ENCODE assay signal across 12 cellular contexts in genomic region chr1:27343639-27344025, GRCh38. TPM values are rescaled to one million over a fixed set of nuclear protein-coding genes. Genes with fewer than 3 reads are reported as not detected.
DNase-seq lines count a peak whose midpoint lies in the region; ATAC-seq and TF ChIP-seq lines count a peak whose summit lies in the region.
"Had no signal": no experiment of that assay in that cellular context is flagged by ENCODE, and none has a peak within 500 bp of the region (broad histone marks: within the 10 kb centered on the region; RNA-seq: fewer than 3 reads in every experiment).

No MANE protein-coding gene starts in this region.

- H3K27me3 Mint-ChIP-seq in CD4-positive, alpha-beta memory T cell = no peaks in the 10 kb centered on the region
- H3K27me3 Mint-ChIP-seq in IgD-negative memory B cell = no peaks in the 10 kb centered on the region
- H3K27me3 Mint-ChIP-seq in naive thymus-derived CD8-positive, alpha-beta T cell = no peaks in the 10 kb centered on the region

- H3K9me3 Mint-ChIP-seq in CD4-positive, alpha-beta memory T cell = no peaks in the 10 kb centered on the region
- H3K9me3 Mint-ChIP-seq in IgD-negative memory B cell = no peaks in the 10 kb centered on the region
- no peaks in the 10 kb centered on the region for H3K9me3 Mint-ChIP-seq in naive thymus-derived CD8-positive, alpha-beta T cell

- DNase-seq in CD4-positive, alpha-beta memory T cell = no peak
- DNase-seq in body of pancreas (no peak), HuH-7.5 (ENCODE audit: low spot score) (no peak), hypothalamus (lab: John Stamatoyannopoulos, UW) (no peak)
- DNase-seq in naive thymus-derived CD8-positive, alpha-beta T cell = no peak
- no peak for DNase-seq in stimulated activated CD4-positive, alpha-beta T cell treated with anti-CD3 and anti-CD28 coated beads, Interleukin-15, amount 100 ng/mL, for 24 hours
- DNase-seq: MG63, retina had no signal

- ATAC-seq in body of pancreas (no peak), HG03025 (IDR thresholded peaks at IDR 0.05; ENCODE audit: low FRiP score, unreplicated experiment) (no peak)
- no peak for ATAC-seq in naive thymus-derived CD8-positive, alpha-beta T cell

- intact Hi-C loops in CD4-positive, alpha-beta memory T cell (cut with micrococcal nuclease) = loop anchor here (1.0 kb wide), 1 partner anchor 14 kb away; no protein-coding TSS in a partner anchor
- intact Hi-C loops in body of pancreas (cut with DNase I) = no loop called here

- no peaks in the 10 kb centered on the region for H3K27me3 ChIP-seq in CD4-positive, alpha-beta memory T cell (ENCODE audit: insufficient read depth, low read length)
- no peaks in the 10 kb centered on the region for H3K27me3 ChIP-seq in body of pancreas
- H3K27me3 ChIP-seq: dorsolateral prefrontal cortex, MG63, Peyer's patch had no signal

- H3K36me3 ChIP-seq in CD4-positive, alpha-beta memory T cell (ENCODE audit: insufficient read depth, low read length) = peaks cover 15% of the 10 kb centered on the region
- H3K36me3 ChIP-seq in body of pancreas (replicated peaks in 1 of 2; ENCODE audit: insufficient read depth in 1 of 2, low read depth in 2 of 2) = no peaks in the 10 kb centered on the region
- H3K36me3 ChIP-seq: MG63, Peyer's patch had no signal

- peak overlapping the region; percentile 80 for H3K27ac ChIP-seq in CD4-positive, alpha-beta memory T cell (ENCODE audit: low read depth, low read length)
- H3K27ac ChIP-seq in body of pancreas = peak overlapping the region; percentile 69 to 85 (median 82)

- peaks cover 33 to 68% (median 51%) of the 10 kb centered on the region in 4 donors for H3K4me1 Mint-ChIP-seq in CD4-positive, alpha-beta memory T cell
- H3K4me1 Mint-ChIP-seq in IgD-negative memory B cell = peaks cover 27 to 34% (median 30%) of the 10 kb centered on the region in 3 donors
- peaks cover 32 to 73% (median 63%) of the 10 kb centered on the region in 4 donors for H3K4me1 Mint-ChIP-seq in naive thymus-derived CD8-positive, alpha-beta T cell

- H3K4me1 ChIP-seq in CD4-positive, alpha-beta memory T cell (ENCODE audit: insufficient read depth, low read length) = peaks cover 55% of the 10 kb centered on the region
- peaks cover 27% of the 10 kb centered on the region for H3K4me1 ChIP-seq in body of pancreas

- CTCF ChIA-PET in CD4-positive, alpha-beta memory T cell (lab: Charles Lee; ENCODE audit: partially characterized antibody) = interaction anchor here (0.6 to 9.6 kb wide), 8 partner anchors 11 to 236 kb away, joined by 3 to 105 read pairs (median 4); no protein-coding TSS in a partner anchor

- H3K36me3 Mint-ChIP-seq in CD4-positive, alpha-beta memory T cell = peaks cover 16 to 45% of the 10 kb centered on the region in 2 donors
- no peaks in the 10 kb centered on the region for H3K36me3 Mint-ChIP-seq in IgD-negative memory B cell
- H3K36me3 Mint-ChIP-seq in naive thymus-derived CD8-positive, alpha-beta T cell = peaks cover 0 to 26% (median 3%) of the 10 kb centered on the region in 3 donors

- H3K27ac Mint-ChIP-seq in CD4-positive, alpha-beta memory T cell = peak overlapping the region; percentile 92 to 96 (median 95)
- H3K27ac Mint-ChIP-seq in IgD-negative memory B cell = peak overlapping the region; percentile 82 to 97 (median 91)
- H3K27ac Mint-ChIP-seq in naive thymus-derived CD8-positive, alpha-beta T cell = peak overlapping the region; percentile 89 to 98 (median 96)

- H3K4me3 Mint-ChIP-seq in CD4-positive, alpha-beta memory T cell = peak overlapping the region; percentile 90 to 99 (median 97)
- peak overlapping the region; percentile 87 to 100 (median 96) for H3K4me3 Mint-ChIP-seq in IgD-negative memory B cell
- H3K4me3 Mint-ChIP-seq in naive thymus-derived CD8-positive, alpha-beta T cell = peak overlapping the region; percentile 87 to 100 (median 96)

- no peak for TF ChIP-seq CTCF in body of pancreas (IDR thresholded peaks at IDR 0.05)

- POLR2A ChIA-PET in CD4-positive, alpha-beta memory T cell (lab: Charles Lee; ENCODE audit: partially characterized antibody) = interaction anchor here (0.8 to 8.3 kb wide), 6 partner anchors 11 to 599 kb away, joined by 3 to 202 read pairs (median 10); partner anchors contain the start of genes MAP3K6 and TMEM222
- POLR2A ChIA-PET in naive thymus-derived CD8-positive, alpha-beta T cell (lab: Charles Lee) = interaction anchor here (1.2 to 10.3 kb wide), 3 partner anchors 8 to 180 kb away, joined by 3 to 142 read pairs (median 7); no protein-coding TSS in a partner anchor

- no peaks in the 10 kb centered on the region for H3K9me3 ChIP-seq in CD4-positive, alpha-beta memory T cell (ENCODE audit: control insufficient read depth in 1 of 2, low read length in 2 of 2)
- no peaks in the 10 kb centered on the region for H3K9me3 ChIP-seq in body of pancreas
- H3K9me3 ChIP-seq: MG63, Peyer's patch had no signal

- peak overlapping the region; percentile 1 to 82 for H3K4me3 ChIP-seq in CD4-positive, alpha-beta memory T cell (ENCODE audit: low read length in 2 of 2)
- H3K4me3 ChIP-seq in body of pancreas = peak overlapping the region; percentile 37 to 63
- H3K4me3 ChIP-seq: MG63 had no signal

- no peak for TF ChIP-seq POLR2A in body of pancreas (IDR thresholded peaks at IDR 0.05)

- 18 to 38% methylated on average over 5 of the region's 5 CpGs for WGBS in body of pancreas, 2 donors

RNA-seq across cellular contexts. Expression of gene SYTL1, which starts 1.8 kb away (rescaled TPM):
- 100 to 1,000 TPM; 146 to 158 TPM for total RNA-seq in CD4-positive, alpha-beta memory T cell
- 100 to 1,000 TPM in 1 of 2 donors, 10 to 100 TPM in 1; 99.7 to 141 TPM for polyA plus RNA-seq in CD4-positive, alpha-beta memory T cell
- polyA plus RNA-seq in IgD-negative memory B cell = 130 TPM
- 100 to 1,000 TPM; 107 to 129 TPM for total RNA-seq in body of pancreas
- 100 to 1,000 TPM; 125 to 135 TPM for total RNA-seq in naive thymus-derived CD8-positive, alpha-beta T cell
- 10 to 100 TPM; 74.4 to 92.3 (median 91.9) TPM for polyA plus RNA-seq in naive thymus-derived CD8-positive, alpha-beta T cell

RNA-seq across cellular contexts. Expression of gene TMEM222, which starts 21.7 kb away (rescaled TPM):
- 10 to 100 TPM; 44.4 to 45.4 TPM for total RNA-seq in CD4-positive, alpha-beta memory T cell
- 10 to 100 TPM; 55.4 to 80.9 TPM for polyA plus RNA-seq in CD4-positive, alpha-beta memory T cell
- polyA plus RNA-seq in IgD-negative memory B cell = 68.0 TPM
- total RNA-seq in body of pancreas = 10 to 100 TPM in 1 of 2 donors, 1 to 10 TPM in 1; 8.6 to 20.0 TPM
- total RNA-seq in naive thymus-derived CD8-positive, alpha-beta T cell = 10 to 100 TPM; 42.5 to 44.0 TPM
- polyA plus RNA-seq in naive thymus-derived CD8-positive, alpha-beta T cell = 10 to 100 TPM; 54.1 to 57.1 (median 56.9) TPM

RNA-seq across cellular contexts. Expression of gene MAP3K6, which starts 23.1 kb away (rescaled TPM):
- total RNA-seq in CD4-positive, alpha-beta memory T cell = 10 to 100 TPM in 1 of 2 experiments, 1 to 10 TPM in 1; 8.8 to 11.7 TPM
- polyA plus RNA-seq in CD4-positive, alpha-beta memory T cell = 1 to 10 TPM; 4.5 to 8.1 TPM
- polyA plus RNA-seq in IgD-negative memory B cell = 3.9 TPM
- 10 to 100 TPM; 28.8 to 31.3 TPM for total RNA-seq in body of pancreas
- 10 to 100 TPM; 10.1 to 11.6 TPM for total RNA-seq in naive thymus-derived CD8-positive, alpha-beta T cell
- polyA plus RNA-seq in naive thymus-derived CD8-positive, alpha-beta T cell = 1 to 10 TPM; 1.7 to 6.0 (median 3.0) TPM

RNA-seq across cellular contexts. Expression of gene FCN3, which starts 31.0 kb away (rescaled TPM):
- not detected for total RNA-seq in CD4-positive, alpha-beta memory T cell
- not detected for polyA plus RNA-seq in CD4-positive, alpha-beta memory T cell
- not detected for polyA plus RNA-seq in IgD-negative memory B cell
- total RNA-seq in body of pancreas = 1 to 10 TPM; 1.3 to 1.6 TPM
- total RNA-seq in naive thymus-derived CD8-positive, alpha-beta T cell = not detected
- not detected for polyA plus RNA-seq in naive thymus-derived CD8-positive, alpha-beta T cell
- total RNA-seq: Peyer's patch had no signal

RNA-seq across cellular contexts. Expression of gene CD164L2, which starts 39.5 kb away (rescaled TPM):
- total RNA-seq in CD4-positive, alpha-beta memory T cell = not detected
- polyA plus RNA-seq in CD4-positive, alpha-beta memory T cell = under 1 TPM in 1 of 2 donors, not detected in 1; 0.22 TPM
- not detected for polyA plus RNA-seq in IgD-negative memory B cell
- 1 to 10 TPM in 1 of 2 donors, not detected in 1; 1.3 TPM for total RNA-seq in body of pancreas
- total RNA-seq in naive thymus-derived CD8-positive, alpha-beta T cell = not detected
- under 1 TPM in 1 of 3 donors, not detected in 2; 0.17 TPM for polyA plus RNA-seq in naive thymus-derived CD8-positive, alpha-beta T cell
- total RNA-seq: Peyer's patch had no signal
